ENCODE assay signal across 1 cellular context in genomic region chr3:109154989-109155388, GRCh38.
TF ChIP-seq lines count a peak whose summit lies in the region.

No MANE protein-coding gene starts in this region.

TF ChIP-seq in SK-N-SH treated with all-trans-retinoic acid at 6 μM for 48 hours, 23 proteins besides CTCF, POLR2A, EP300 and RAD21 (continued from another document):
- no peak for TF ChIP-seq CREB5 (CRISPR knock-in tag; IDR thresholded peaks at IDR 0.05; ENCODE audit: low read depth)
- TF ChIP-seq PPARA (CRISPR knock-in tag; IDR thresholded peaks at IDR 0.05; ENCODE audit: borderline replicate concordance), result no peak
- TF ChIP-seq POU6F1 (CRISPR knock-in tag; IDR thresholded peaks at IDR 0.05; ENCODE audit: borderline replicate concordance, low read depth), result no peak
